ENCODE assay signal across 9 cellular contexts in genomic region chr7:27115161-27116018, GRCh38. TPM values are rescaled to one million over a fixed set of nuclear protein-coding genes. Genes with fewer than 3 reads are reported as not detected.
A peak's percentile ranks its signal among the peaks of the same experiment; 100 is the strongest.
DNase-seq lines count a peak whose midpoint lies in the region; ATAC-seq, FAIRE-seq and TF ChIP-seq lines count a peak whose summit lies in the region.
"Had no signal": no experiment of that assay in that cellular context is flagged by ENCODE, and none has a peak within 500 bp of the region (broad histone marks: within the 10 kb centered on the region; RNA-seq: fewer than 3 reads in every experiment).

No MANE protein-coding gene starts in this region.

- DNase-seq in heart left ventricle: no peak
- DNase-seq in cardiac septum (ENCODE audit: low spot score): no peak
- peak; percentile 95 for DNase-seq in kidney tubule cell (ENCODE audit: low spot score)
- DNase-seq in urothelium cell line (ENCODE audit: low spot score): peak; percentile 81
- DNase-seq in stimulated activated CD4-positive, alpha-beta T cell treated with anti-CD3 and anti-CD28 coated beads, Interleukin-15, amount 100 ng/mL, for 24 hours: no peak
- no peak for DNase-seq in central memory CD4-positive, alpha-beta T cell
- DNase-seq: activated naive CD8-positive, alpha-beta T cell treated with anti-CD3 and anti-CD28 coated beads, Interleukin-2, amount 10 ng/mL, durations not matched to agents 7 days and 5 days had no signal

- no peaks in the 10 kb centered on the region for H3K36me3 ChIP-seq in heart left ventricle
- H3K36me3 ChIP-seq: neutrophil had no signal

- ATAC-seq in heart left ventricle: no peak

- peak; percentile 42 for FAIRE-seq in urothelium cell line (lab: Jason Lieb, UNC)

- H3K9me3 ChIP-seq in heart left ventricle: no peaks in the 10 kb centered on the region
- H3K9me3 ChIP-seq: neutrophil had no signal

- peak overlapping the region in 9 of 12 donors; percentile 31 to 93 (median 62) for H3K27ac ChIP-seq in heart left ventricle
- H3K27ac ChIP-seq: neutrophil, SK-N-MC had no signal

- H3K27me3 ChIP-seq in heart left ventricle: peaks cover 48 to 99% (median 84%) of the 10 kb centered on the region in 9 donors

- peaks cover 0 to 27% (median 4%) of the 10 kb centered on the region in 12 donors for H3K4me1 ChIP-seq in heart left ventricle

- no peak for TF ChIP-seq POLR2A in heart left ventricle (IDR thresholded peaks at IDR 0.05)

- no peak for TF ChIP-seq CTCF in heart left ventricle (IDR thresholded peaks at IDR 0.05)

- 16 to 28% (median 18%) methylated on average over 24 to 44 of the region's 44 CpGs for WGBS in heart left ventricle, 4 donors

- intact Hi-C loops in heart left ventricle (cut with DNase I): no loop called here
- intact Hi-C loops in cardiac septum (cut with DNase I): no loop called here

- H3K4me3 ChIP-seq in heart left ventricle: peak overlapping the region in 11 of 12 donors; percentile 3 to 51 (median 25)
- H3K4me3 ChIP-seq: SK-N-MC had no signal

RNA-seq across cellular contexts. Expression of gene HOXA2, which starts 12.9 kb away (rescaled TPM):
- total RNA-seq in heart left ventricle (under 1 TPM in 2 of 9 donors, not detected in 7; 0.14 to 0.57 TPM), cardiac septum (0.30 TPM)
- under 1 TPM in 1 of 2 donors, not detected in 1; 0.03 TPM for polyA plus RNA-seq in heart left ventricle
- total RNA-seq: activated naive CD8-positive, alpha-beta T cell treated with anti-CD3 and anti-CD28 coated beads, Interleukin-2, amount 10 ng/mL, durations not matched to agents 7 days and 5 days had no signal

RNA-seq across cellular contexts. Expression of gene HOXA4, which starts 15.2 kb away (rescaled TPM):
- total RNA-seq in heart left ventricle (1 to 10 TPM in 3 of 9 donors, under 1 TPM in 5, not detected in 1; 0.23 to 2.6 (median 0.88) TPM), cardiac septum (1.1 TPM)
- polyA plus RNA-seq in heart left ventricle: under 1 TPM; 0.50 to 0.69 TPM

RNA-seq across cellular contexts. Expression of gene HOXA1, which starts 19.6 kb away (rescaled TPM):
- total RNA-seq in heart left ventricle (under 1 TPM in 3 of 9 donors, not detected in 6; 0.12 to 0.66 (median 0.59) TPM), cardiac septum (0.19 TPM)
- polyA plus RNA-seq in heart left ventricle: under 1 TPM in 1 of 2 donors, not detected in 1; 0.07 TPM

RNA-seq across cellular contexts. Expression of gene HOXA5, which starts 28.1 kb away (rescaled TPM):
- 1 to 10 TPM in 1 of 9 donors, under 1 TPM in 2, not detected in 6; 0.28 to 2.8 (median 0.44) TPM for total RNA-seq in heart left ventricle
- under 1 TPM in 1 of 2 donors, not detected in 1; 0.07 TPM for polyA plus RNA-seq in heart left ventricle
- 0.30 TPM for total RNA-seq in cardiac septum
- total RNA-seq: activated naive CD8-positive, alpha-beta T cell treated with anti-CD3 and anti-CD28 coated beads, Interleukin-2, amount 10 ng/mL, durations not matched to agents 7 days and 5 days had no signal

RNA-seq across cellular contexts. Expression of gene HOXA6, which starts 32.2 kb away (rescaled TPM):
- not detected for total RNA-seq in heart left ventricle
- polyA plus RNA-seq in heart left ventricle: not detected
- total RNA-seq in cardiac septum: not detected
- total RNA-seq: activated naive CD8-positive, alpha-beta T cell treated with anti-CD3 and anti-CD28 coated beads, Interleukin-2, amount 10 ng/mL, durations not matched to agents 7 days and 5 days had no signal

Comparison
In these comparisons a context has a peak if more than half of its experiments do, and no peak if none do; other contexts are left out.
1. DNase-seq: peak in kidney tubule cell (single experiment) and urothelium cell line (single experiment); none in heart left ventricle (0 of 5), cardiac septum (single experiment), stimulated activated CD4-positive, alpha-beta T cell treated with anti-CD3 and anti-CD28 coated beads, Interleukin-15, amount 100 ng/mL, for 24 hours (single experiment) and central memory CD4-positive, alpha-beta T cell (single experiment).